Comparison of ENCODE assay signal across 10 cellular contexts in genomic region chr1:156664046-156664948, GRCh38. TPM values are rescaled to one million over a fixed set of nuclear protein-coding genes. Genes with fewer than 3 reads are reported as not detected.
A peak's percentile ranks its signal among the peaks of the same experiment; 100 is the strongest.
DNase-seq lines count a peak whose midpoint lies in the region; ATAC-seq, FAIRE-seq and TF ChIP-seq lines count a peak whose summit lies in the region.
"Had no signal": no experiment of that assay in that cellular context is flagged by ENCODE, and none has a peak within 500 bp of the region (broad histone marks: within the 10 kb centered on the region; RNA-seq: fewer than 3 reads in every experiment).

No MANE protein-coding gene starts in this region.

- H3K27ac ChIP-seq in kidney (ENCODE audit: low read depth in 2 of 2, low read length in 2 of 2) (peak overlapping the region; percentile 65 to 84), stomach smooth muscle (ENCODE audit: low read length) (peak overlapping the region; percentile 66)

- intact Hi-C loops in kidney (cut with DNase I), result no loop called here

- no peak for ATAC-seq in WTC11
- no peak for ATAC-seq in HG02870 (IDR thresholded peaks at IDR 0.05; ENCODE audit: unreplicated experiment)
- ATAC-seq in GM21515 (IDR thresholded peaks at IDR 0.05; ENCODE audit: unreplicated experiment), result no peak

- peaks cover 6% of the 10 kb centered on the region for H3K27me3 Mint-ChIP-seq in WTC11 (ENCODE audit: low read depth)

- CTCF ChIA-PET in WTC11 (lab: Charles Lee), result interaction anchor here (1.4 to 12.6 kb wide), 8 partner anchors 15 to 64 kb away, joined by 4 to 437 read pairs (median 12); partner anchors contain the start of genes CRABP2, HAPLN2, ISG20L2 and METTL25B

- peaks cover 27 to 42% of the 10 kb centered on the region in 2 donors for H3K4me1 ChIP-seq in kidney (ENCODE audit: control insufficient read depth in 1 of 2, insufficient read depth in 1 of 2, low read depth in 1 of 2, low read length in 2 of 2)
- H3K4me1 ChIP-seq in stomach smooth muscle (ENCODE audit: control insufficient read depth, insufficient read depth, low read length), result peaks cover 79% of the 10 kb centered on the region

- TF ChIP-seq CTCF in WTC11 (IDR thresholded peaks at IDR 0.05) (no peak), kidney (IDR thresholded peaks at IDR 0.05; ENCODE audit: borderline replicate concordance, extremely low read depth, insufficient read depth) (no peak)

- POLR2A ChIA-PET in WTC11 (lab: Charles Lee), result interaction anchor here (1.1 to 8.2 kb wide), 6 partner anchors 11 to 87 kb away, joined by 3 to 150 read pairs (median 4); partner anchors contain the start of genes CRABP2, HDGF, NAXE and NES

- FAIRE-seq in kidney (lab: Jason Lieb, UNC), result no peak
- FAIRE-seq: islet of Langerhans had no signal

- H3K9me3 ChIP-seq in kidney (ENCODE audit: control insufficient read depth in 1 of 2, low read length in 2 of 2), result no peaks in the 10 kb centered on the region
- no peaks in the 10 kb centered on the region for H3K9me3 ChIP-seq in stomach smooth muscle (ENCODE audit: control insufficient read depth in 2 of 2, low read length in 2 of 2)

- DNase-seq in HCEC 1CT (peak; percentile 55), WTC11 (ENCODE audit: low spot score) (no peak), kidney (no peak), SIG-M5 treated with dmso at 0.1 percent for 504 hours (lab: John Stamatoyannopoulos, UW; ENCODE audit: unreplicated experiment) (no peak), LoVo (ENCODE audit: low spot score) (no peak)

- H3K36me3 Mint-ChIP-seq in WTC11, result no peaks in the 10 kb centered on the region

- H3K4me1 Mint-ChIP-seq in WTC11, result peaks cover 91% of the 10 kb centered on the region

- H3K4me3 Mint-ChIP-seq in WTC11, result peak overlapping the region; percentile 10; the same call in 1 of the 2 replicates

- H3K4me3 ChIP-seq in kidney (ENCODE audit: low read length in 2 of 2), result no peak overlapping the region
- peak overlapping the region; percentile 49 for H3K4me3 ChIP-seq in stomach smooth muscle (ENCODE audit: low read length in 2 of 2)

- H3K9me3 Mint-ChIP-seq in WTC11, result no peaks in the 10 kb centered on the region

- H3K36me3 ChIP-seq in kidney (ENCODE audit: control insufficient read depth in 1 of 2, insufficient read depth in 2 of 2, low read length in 2 of 2) (no peaks in the 10 kb centered on the region), stomach smooth muscle (ENCODE audit: control insufficient read depth in 2 of 2, insufficient read depth in 2 of 2, low read length in 2 of 2) (no peaks in the 10 kb centered on the region)

- peak overlapping the region; percentile 29 to 52 for H3K9ac ChIP-seq in kidney (ENCODE audit: low read length in 2 of 2)
- H3K9ac ChIP-seq in stomach smooth muscle (ENCODE audit: low read length in 2 of 2), result peak overlapping the region; percentile 11 to 47

- H3K27ac Mint-ChIP-seq in WTC11, result peak overlapping the region; percentile 80

- no peaks in the 10 kb centered on the region for H3K27me3 ChIP-seq in stomach smooth muscle (ENCODE audit: control insufficient read depth in 1 of 2, insufficient read depth in 2 of 2, low read length in 2 of 2)

TF ChIP-seq in WTC11, 78 proteins besides CTCF, POLR2A, EP300 and RAD21:
- TF ChIP-seq AFF4 (CRISPR knock-in tag; IDR thresholded peaks at IDR 0.05; ENCODE audit: borderline replicate concordance) (no peak), ZBTB43 (CRISPR knock-in tag; IDR thresholded peaks at IDR 0.05) (no peak), ZNF121 (CRISPR knock-in tag; IDR thresholded peaks at IDR 0.05) (no peak), NFYB (CRISPR knock-in tag; conservative IDR thresholded peaks at IDR 0.05; ENCODE audit: low read depth) (no peak), JUN (CRISPR knock-in tag; IDR thresholded peaks at IDR 0.05) (no peak), ELF4 (CRISPR knock-in tag; IDR thresholded peaks at IDR 0.05; ENCODE audit: low read depth) (no peak), ZNF219 (CRISPR knock-in tag; IDR thresholded peaks at IDR 0.05; ENCODE audit: borderline replicate concordance) (no peak)
- TF ChIP-seq, protein P1, sequence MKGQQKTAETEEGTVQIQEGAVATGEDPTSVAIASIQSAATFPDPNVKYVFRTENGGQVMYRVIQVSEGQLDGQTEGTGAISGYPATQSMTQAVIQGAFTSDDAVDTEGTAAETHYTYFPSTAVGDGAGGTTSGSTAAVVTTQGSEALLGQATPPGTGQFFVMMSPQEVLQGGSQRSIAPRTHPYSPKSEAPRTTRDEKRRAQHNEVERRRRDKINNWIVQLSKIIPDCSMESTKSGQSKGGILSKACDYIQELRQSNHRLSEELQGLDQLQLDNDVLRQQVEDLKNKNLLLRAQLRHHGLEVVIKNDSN (CRISPR knock-in tag; IDR thresholded peaks at IDR 0.05), result no peak
TF ChIP-seq in WTC11: peak in this region for 0.

RNA-seq across cellular contexts. Expression of gene NES, which starts 12.9 kb away (rescaled TPM):
- total RNA-seq in WTC11 (2021), result 103 to 127 TPM (median 104 TPM) in 3 replicates
- 50.7 TPM for total RNA-seq in kidney
- 44.3 TPM for polyA plus RNA-seq in kidney (ENCODE audit: insufficient read depth, low read depth, low replicate concordance)

RNA-seq across cellular contexts. Expression of gene BCAN, which starts 22.4 kb away (rescaled TPM):
- total RNA-seq in WTC11 (2021) (2.5 to 3.7 TPM (median 3.6 TPM) in 3 replicates), kidney (0.19 TPM)
- 0.45 TPM for polyA plus RNA-seq in kidney (ENCODE audit: insufficient read depth, low read depth, low replicate concordance)
- total RNA-seq: T-helper 1 cell treated with Interleukin-12 subunit alpha and Interleukin-12 subunit beta and Interleukin-4 antibody, amounts not matched to agents 30 ng/mL and 1 ng/mL, for 36 hours had no signal

RNA-seq across cellular contexts. Expression of gene CRABP2, which starts 41.1 kb away (rescaled TPM):
- total RNA-seq in WTC11 (2021) (135 to 195 TPM (median 186 TPM) in 3 replicates), kidney (15.2 TPM)
- polyA plus RNA-seq in kidney (ENCODE audit: insufficient read depth, low read depth, low replicate concordance), result 21.6 TPM

RNA-seq across cellular contexts. Expression of gene HAPLN2, which starts 45.1 kb away (rescaled TPM):
- 1.1 to 1.3 TPM (median 1.2 TPM) in 3 replicates for total RNA-seq in WTC11 (2021)
- 1.9 TPM for total RNA-seq in kidney
- 0.30 TPM for polyA plus RNA-seq in kidney (ENCODE audit: insufficient read depth, low read depth, low replicate concordance)
- total RNA-seq: T-helper 1 cell treated with Interleukin-12 subunit alpha and Interleukin-12 subunit beta and Interleukin-4 antibody, amounts not matched to agents 30 ng/mL and 1 ng/mL, for 36 hours had no signal

Comparison
In these comparisons a context has a peak if more than half of its experiments do, and no peak if none do; other contexts are left out.
1. H3K4me3 ChIP-seq: peak in stomach smooth muscle (2 of 2); none in kidney (0 of 2).